In genomic region chr1:225460021-225460736, GRCh38 we compare ENCODE assay signal across 10 cellular contexts. TPM values are rescaled to one million over a fixed set of nuclear protein-coding genes. Genes with fewer than 3 reads are reported as not detected.
DNase-seq lines count a peak whose midpoint lies in the region; ATAC-seq lines count a peak whose summit lies in the region.
"Had no signal": no experiment of that assay in that cellular context is flagged by ENCODE, and none has a peak within 500 bp of the region (broad histone marks: within the 10 kb centered on the region; RNA-seq: fewer than 3 reads in every experiment).

No MANE protein-coding gene starts in this region.

- H3K36me3 Mint-ChIP-seq in activated naive CD8-positive, alpha-beta T cell treated with anti-CD3 and anti-CD28 coated beads for 36 hours = no peaks in the 10 kb centered on the region

- ATAC-seq in Right ventricle myocardium superior (ENCODE audit: poor library complexity) (peak; percentile 18), Right ventricle myocardium inferior (no peak), HG03108 (IDR thresholded peaks at IDR 0.05; ENCODE audit: unreplicated experiment) (no peak), HG02678 (IDR thresholded peaks at IDR 0.05; ENCODE audit: unreplicated experiment) (no peak), GM18498 (IDR thresholded peaks at IDR 0.05; ENCODE audit: unreplicated experiment) (no peak), HG03439 (IDR thresholded peaks at IDR 0.05; ENCODE audit: unreplicated experiment) (no peak)
- ATAC-seq: left colon, psoas muscle had no signal

- H3K4me1 Mint-ChIP-seq in activated naive CD8-positive, alpha-beta T cell treated with anti-CD3 and anti-CD28 coated beads for 36 hours = peaks cover 20% of the 10 kb centered on the region

- no peaks in the 10 kb centered on the region for H3K9me3 ChIP-seq in muscle layer of duodenum (ENCODE audit: control insufficient read depth in 1 of 2, low read length in 2 of 2)
- H3K9me3 ChIP-seq: psoas muscle had no signal

- peak overlapping the region; percentile 13 to 27 for H3K4me3 ChIP-seq in muscle layer of duodenum (ENCODE audit: low read depth in 1 of 2, low read length in 2 of 2)
- H3K4me3 ChIP-seq: psoas muscle had no signal

- H3K27ac Mint-ChIP-seq in activated naive CD8-positive, alpha-beta T cell treated with anti-CD3 and anti-CD28 coated beads for 36 hours = peak overlapping the region; percentile 51

- DNase-seq in Right ventricle myocardium superior (peak; percentile 35), Right ventricle myocardium inferior (ENCODE audit: missing footprints) (no peak)
- no peak for DNase-seq in activated naive CD8-positive, alpha-beta T cell treated with anti-CD3 and anti-CD28 coated beads for 36 hours

- peaks cover 0 to 37% of the 10 kb centered on the region in 2 donors for H3K4me1 ChIP-seq in muscle layer of duodenum (ENCODE audit: control insufficient read depth in 1 of 2, insufficient read depth in 2 of 2, low read length in 2 of 2)
- H3K4me1 ChIP-seq: psoas muscle had no signal

- intact Hi-C loops in Right ventricle myocardium superior (cut with DNase I) = no loop called here
- intact Hi-C loops in Right ventricle myocardium inferior (cut with DNase I) = no loop called here

- peak overlapping the region; percentile 41 for H3K27ac ChIP-seq in muscle layer of duodenum (ENCODE audit: low read length)
- H3K27ac ChIP-seq: psoas muscle had no signal

- H3K4me3 Mint-ChIP-seq in activated naive CD8-positive, alpha-beta T cell treated with anti-CD3 and anti-CD28 coated beads for 36 hours = no peak overlapping the region

- H3K36me3 ChIP-seq in muscle layer of duodenum (ENCODE audit: control insufficient read depth in 1 of 2, insufficient read depth in 2 of 2, low read length in 2 of 2) = no peaks in the 10 kb centered on the region

- H3K27me3 Mint-ChIP-seq in activated naive CD8-positive, alpha-beta T cell treated with anti-CD3 and anti-CD28 coated beads for 36 hours = no peaks in the 10 kb centered on the region

- no peaks in the 10 kb centered on the region for H3K27me3 ChIP-seq in muscle layer of duodenum (ENCODE audit: low read depth, low read length)

- no peaks in the 10 kb centered on the region for H3K9me3 Mint-ChIP-seq in activated naive CD8-positive, alpha-beta T cell treated with anti-CD3 and anti-CD28 coated beads for 36 hours

RNA-seq across cellular contexts. Expression of gene LBR, which starts 32.3 kb away (rescaled TPM):
- 11.7 TPM for total RNA-seq in Right ventricle myocardium superior
- total RNA-seq in Right ventricle myocardium inferior = 19.0 TPM
- 100 to 1,000 TPM; 128 to 140 TPM for total RNA-seq in activated naive CD8-positive, alpha-beta T cell treated with anti-CD3 and anti-CD28 coated beads for 36 hours
